In the genomic region with DNA sequence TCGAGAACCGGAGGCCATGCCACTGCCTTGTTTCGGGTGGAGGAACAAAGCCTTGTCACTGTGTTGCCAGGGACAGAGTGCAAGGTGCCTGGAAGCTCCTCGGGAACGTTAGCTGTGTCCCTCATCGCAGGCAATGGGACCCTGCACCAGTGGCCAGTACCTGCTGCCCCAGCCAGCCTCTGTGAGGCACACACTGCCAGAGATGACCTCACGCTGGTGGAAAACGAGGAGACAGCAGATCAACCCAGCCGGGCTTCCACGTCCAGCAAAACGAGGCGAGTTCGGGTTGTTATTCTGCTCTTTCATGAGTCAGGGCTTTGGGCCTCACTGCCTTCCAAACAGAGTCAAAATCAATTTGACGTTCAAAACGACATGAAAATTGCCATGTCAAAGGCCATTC, we compare ENCODE assay signal across 23 cellular contexts.
DNase-seq lines count a peak whose midpoint lies in the region; ATAC-seq and TF ChIP-seq lines count a peak whose summit lies in the region.
"Had no signal": no experiment of that assay in that cellular context is flagged by ENCODE, and none has a peak within 500 bp of the region (broad histone marks: within the 10 kb centered on the region; RNA-seq: fewer than 3 reads in every experiment).

No MANE protein-coding gene starts in this region.

- TF ChIP-seq CTCF in right atrium auricular region (IDR thresholded peaks at IDR 0.05) (no peak), ovary (IDR thresholded peaks at IDR 0.05) (no peak)

- TF ChIP-seq POLR2A in ovary (IDR thresholded peaks at IDR 0.05) = no peak
- no peak for TF ChIP-seq POLR2A in GM18505 (IDR thresholded peaks at IDR 0.05; ENCODE audit: borderline replicate concordance, extremely low read depth, insufficient read depth, insufficient read length)

- ATAC-seq in left cardiac atrium (peak in 1 of 2 donors; percentile 38), GM18505 (IDR thresholded peaks at IDR 0.05; ENCODE audit: unreplicated experiment) (no peak), GM18511 (IDR thresholded peaks at IDR 0.05; ENCODE audit: unreplicated experiment) (no peak), GM19328 (IDR thresholded peaks at IDR 0.05; ENCODE audit: unreplicated experiment) (no peak)
- ATAC-seq: effector memory CD8-positive, alpha-beta T cell; naive thymus-derived CD4-positive, alpha-beta T cell had no signal

- H3K36me3 ChIP-seq in right atrium auricular region (no peaks in the 10 kb centered on the region), ovary (no peaks in the 10 kb centered on the region)
- H3K36me3 ChIP-seq: stomach, uterus had no signal

- H3K9me3 ChIP-seq in right atrium auricular region (peaks cover 0 to 10% of the 10 kb centered on the region in 2 donors), ovary (no peaks in the 10 kb centered on the region)
- H3K9me3 ChIP-seq: uterus had no signal

- no peak for TF ChIP-seq EP300 in ovary (IDR thresholded peaks at IDR 0.05)

- DNase-seq in left cardiac atrium (peak; percentile 31), right atrium auricular region (ENCODE audit: low spot score) (no peak), fibroblast of gingiva (ENCODE audit: low read depth) (peak; percentile 40), ovary (peak in 3 of 5 donors; percentile 11 to 23 (median 14))
- no peak for DNase-seq in NK-92 treated with Interleukin-12 subunit alpha and Interleukin-12 subunit beta, amount 100 ng/mL, for 24 hours (lab: John Stamatoyannopoulos, UW)
- DNase-seq: activated CD4-positive, alpha-beta T cell treated with anti-CD3 and anti-CD28 coated beads for 4 hours; activated gamma-delta T cell treated with Interleukin-2 at 50 U/mL for 16 hours; cerebellar nuclear complex; DND-41; effector memory CD8-positive, alpha-beta T cell; GOT3; NCI-H1105; NCI-H524; small intestine; stimulated activated CD4-positive, alpha-beta T cell treated with anti-CD3 and anti-CD28 coated beads, Interleukin-4, amount 100 ng/mL, for 24 hours; stomach; SW 1271 had no signal

- H3K4me1 ChIP-seq in right atrium auricular region = peaks cover 0 to 12% of the 10 kb centered on the region in 2 donors
- H3K4me1 ChIP-seq in ovary (ENCODE audit: insufficient read depth) = peaks cover 3% of the 10 kb centered on the region
- H3K4me1 ChIP-seq: parathyroid adenoma, uterus had no signal

- H3K4me3 ChIP-seq in right atrium auricular region = no peak overlapping the region
- no peak overlapping the region for H3K4me3 ChIP-seq in ovary
- H3K4me3 ChIP-seq: stomach, uterus had no signal

- H3K27me3 ChIP-seq in right atrium auricular region (no peaks in the 10 kb centered on the region), ovary (no peaks in the 10 kb centered on the region)
- H3K27me3 ChIP-seq: uterus had no signal

- H3K27ac ChIP-seq in right atrium auricular region = no peak overlapping the region
- no peak overlapping the region for H3K27ac ChIP-seq in ovary
- H3K27ac ChIP-seq: parathyroid adenoma had no signal

- intact Hi-C loops in left cardiac atrium (cut with DNase I) (no loop called here), ovary (cut with DNase I) (loop anchor here in 1 of 4 donors (5.0 kb wide), 1 partner anchor 744 kb away; no protein-coding TSS in a partner anchor)

- WGBS in ovary, 3 donors = 83 to 89% (median 87%) methylated on average over 15 of the region's 15 CpGs

Comparison
In these comparisons a context has a peak if more than half of its experiments do, and no peak if none do; other contexts are left out.
1. DNase-seq: peak in left cardiac atrium (single experiment), fibroblast of gingiva (single experiment) and ovary (3 of 5); none in right atrium auricular region (single experiment) and NK-92 treated with Interleukin-12 subunit alpha and Interleukin-12 subunit beta, amount 100 ng/mL, for 24 hours (single experiment).